Comparison of ENCODE assay signal across 3 cellular contexts in the genomic region with DNA sequence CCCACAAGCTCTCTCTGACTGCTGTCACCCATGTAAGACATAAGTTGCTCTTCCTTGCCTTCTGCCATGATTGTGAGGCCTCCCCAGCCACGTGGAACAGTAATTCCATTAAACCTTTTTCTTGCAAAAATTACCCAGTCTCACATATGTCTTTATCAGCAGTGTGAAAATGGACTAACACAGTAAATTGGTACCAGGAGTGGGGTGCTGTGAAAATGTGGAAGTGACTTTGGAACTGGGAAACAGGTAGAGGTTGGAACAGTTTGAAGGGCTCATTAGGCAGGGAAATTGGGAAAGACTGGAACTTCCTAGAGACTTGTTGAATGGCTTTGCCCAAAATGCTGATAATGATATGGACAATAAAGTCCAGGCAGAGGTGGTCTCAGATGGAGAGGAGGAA.
A peak's percentile ranks its signal among the peaks of the same experiment; 100 is the strongest.
DNase-seq lines count a peak whose midpoint lies in the region; ATAC-seq, FAIRE-seq and TF ChIP-seq lines count a peak whose summit lies in the region.
"Not testable (repeated sequence)": the region's sequence is repeated elsewhere in the genome, so short reads cannot be mapped to it uniquely, and the experiment has no call there.

No MANE protein-coding gene starts in this region.

- TF ChIP-seq CTCF in HEK293 (tag by site-specific recombination; IDR thresholded peaks at IDR 0.05); K562 (IDR thresholded peaks at IDR 0.05 in 2 of 3, conservative IDR thresholded peaks at IDR 0.05 in 1 of 3; ENCODE audit: insufficient read depth in 2 of 3, low read depth in 1 of 3, low read length in 3 of 3): not testable (repeated sequence)

- H3K9ac ChIP-seq in K562 (ENCODE audit: insufficient read depth in 1 of 2, low read depth in 2 of 2, low read length in 2 of 2); subcutaneous abdominal adipose tissue (ENCODE audit: low read length in 5 of 5): not testable (repeated sequence)

- not testable (repeated sequence) for BruUV-seq in K562 (replicated peaks; lab: Mats Ljungman, UMichigan)

- H3K9me3 ChIP-seq in HEK293 (ENCODE audit: control insufficient read depth, insufficient read depth, low read depth, low read length); K562 (replicated peaks; ENCODE audit: control insufficient read depth, insufficient read depth, low read depth, low read length): not testable (repeated sequence)
- H3K9me3 ChIP-seq in subcutaneous abdominal adipose tissue (ENCODE audit: control insufficient read depth in 5 of 5, low read length in 5 of 5): peaks cover 0 to 28% (median 13%) of the 10 kb centered on the region in 5 donors

- not testable (repeated sequence) for H3K4me1 ChIP-seq in HEK293 (ENCODE audit: control insufficient read depth, insufficient read depth, low read length); K562 (replicated peaks in 1 of 2; ENCODE audit: control insufficient read depth in 2 of 2, insufficient read depth in 2 of 2, low read length in 2 of 2); subcutaneous abdominal adipose tissue (ENCODE audit: control insufficient read depth in 5 of 5, insufficient read depth in 5 of 5, low read length in 5 of 5)

- not testable (repeated sequence) for DNase-seq in K562 (ENCODE audit: extremely low read depth in 1 of 4, low spot score in 3 of 4)

- POLR2A ChIA-PET in HEK293 (lab: Yijun Ruan, JAX); K562 (lab: Yijun Ruan, JAX): not testable (repeated sequence)

- TF ChIP-seq EP300 in K562 (IDR thresholded peaks at IDR 0.05; ENCODE audit: low read length): not testable (repeated sequence)

- ATAC-seq in K562: not testable (repeated sequence)

- H3K9me1 ChIP-seq in K562 (ENCODE audit: control insufficient read depth, insufficient read depth, low read length): not testable (repeated sequence)

- intact Hi-C loops in K562 (cut with micrococcal nuclease): not testable (repeated sequence)

- not testable (repeated sequence) for H3K27me3 ChIP-seq in K562 (ENCODE audit: control insufficient read depth in 2 of 2, insufficient read depth in 2 of 2, low read length in 2 of 2); subcutaneous abdominal adipose tissue (ENCODE audit: control insufficient read depth in 5 of 5, insufficient read depth in 4 of 5, low read length in 5 of 5)

- H4K20me1 ChIP-seq in K562 (replicated peaks; ENCODE audit: control insufficient read depth, insufficient read depth, low read length): not testable (repeated sequence)

- in situ Hi-C loops in K562 (cut with MboI): not testable (repeated sequence)

- H3K27ac ChIP-seq in HEK293 (ENCODE audit: extremely low read depth, low read depth, low read length); K562 (ENCODE audit: extremely low read depth, low read depth, low read length); subcutaneous abdominal adipose tissue (ENCODE audit: low read depth, low read length): not testable (repeated sequence)

- not testable (repeated sequence) for H3K4me3 ChIP-seq in HEK293 (ENCODE audit: low read depth, low read length); K562
- peak overlapping the region in 3 of 5 donors; percentile 3 to 29 (median 20) for H3K4me3 ChIP-seq in subcutaneous abdominal adipose tissue (ENCODE audit: low read depth in 1 of 5, low read length in 5 of 5)

- not testable (repeated sequence) for H2AFZ ChIP-seq in K562 (ENCODE audit: low read depth, low read length)

- not testable (repeated sequence) for H3K4me2 ChIP-seq in K562 (ENCODE audit: insufficient read depth, low read length)

- not testable (repeated sequence) for H3K79me2 ChIP-seq in K562 (ENCODE audit: control insufficient read depth, insufficient read depth, low read length)

- not testable (repeated sequence) for H3K36me3 ChIP-seq in HEK293 (ENCODE audit: control insufficient read depth in 2 of 2, insufficient read depth in 1 of 2, low read length in 2 of 2); K562 (ENCODE audit: control insufficient read depth, insufficient read depth, low read length); subcutaneous abdominal adipose tissue (ENCODE audit: control insufficient read depth in 5 of 5, insufficient read depth in 5 of 5, low read length in 5 of 5)

- CTCF ChIA-PET in HEK293 (lab: Yijun Ruan, JAX); K562 (lab: Yijun Ruan, JAX; ENCODE audit: low intra/inter-chr PET ratio): not testable (repeated sequence)

- TF ChIP-seq RAD21 in K562 (CRISPR knock-in tag; conservative IDR thresholded peaks at IDR 0.05 in 1 of 2, IDR thresholded peaks at IDR 0.05 in 1 of 2): not testable (repeated sequence)

- FAIRE-seq in K562 (lab: Jason Lieb, UNC): not testable (repeated sequence)

- TF ChIP-seq POLR2A in K562 (conservative IDR thresholded peaks at IDR 0.05): not testable (repeated sequence)

- 13% methylated on average over 1 of the region's 1 CpG for WGBS in K562 (ENCODE audit: insufficient coverage, low coverage, missing lambda C conversion rate)

TF ChIP-seq in HEK293, 187 proteins besides CTCF, POLR2A, EP300 and RAD21:
- peak; percentile 95 for TF ChIP-seq ZNF707 (tag by site-specific recombination; IDR thresholded peaks at IDR 0.05)

TF ChIP-seq in K562, 482 proteins besides CTCF, POLR2A, EP300 and RAD21:
- TF ChIP-seq ZNF707 (CRISPR knock-in tag; conservative IDR thresholded peaks at IDR 0.05): peak; percentile 95
